ENCODE assay signal across 1 cellular context in the genomic region with DNA sequence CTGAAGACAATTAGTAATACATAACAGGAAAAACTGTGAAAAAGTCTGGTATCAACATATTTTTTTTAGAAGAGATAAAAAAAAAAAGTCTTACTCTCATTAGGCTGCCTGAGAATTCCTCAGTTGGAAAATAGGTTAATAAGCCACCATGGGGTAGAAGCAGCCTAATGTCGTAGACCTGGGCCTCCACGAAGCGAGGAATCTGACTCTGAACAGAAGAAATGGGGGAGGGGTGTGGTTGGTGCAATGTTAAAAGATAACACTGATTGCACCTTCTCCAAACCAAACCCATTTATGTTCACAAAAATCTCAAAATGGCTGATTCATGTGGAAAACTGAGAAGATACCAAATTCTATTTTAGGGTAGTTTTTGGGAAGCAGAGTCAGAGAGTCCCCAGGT.
TF ChIP-seq lines count a peak whose summit lies in the region.

No MANE protein-coding gene starts in this region.

TF ChIP-seq in WTC11, 78 proteins besides CTCF, POLR2A, EP300 and RAD21 (continued from another document):
- TF ChIP-seq ZNF232 (CRISPR knock-in tag; IDR thresholded peaks at IDR 0.05) (no peak), NR2C2 (CRISPR knock-in tag; IDR thresholded peaks at IDR 0.05) (no peak), SMAD4 (CRISPR knock-in tag; IDR thresholded peaks at IDR 0.05) (no peak), TP53 (CRISPR knock-in tag; IDR thresholded peaks at IDR 0.05) (no peak), ZBTB21 (CRISPR knock-in tag; IDR thresholded peaks at IDR 0.05; ENCODE audit: borderline replicate concordance) (no peak), IRF1 (CRISPR knock-in tag; IDR thresholded peaks at IDR 0.05) (no peak), ZNF396 (CRISPR knock-in tag; IDR thresholded peaks at IDR 0.05; ENCODE audit: borderline replicate concordance) (no peak), AFF4 (CRISPR knock-in tag; IDR thresholded peaks at IDR 0.05; ENCODE audit: borderline replicate concordance) (no peak), JAZF1 (CRISPR knock-in tag; IDR thresholded peaks at IDR 0.05) (no peak), PRRX2 (CRISPR knock-in tag; IDR thresholded peaks at IDR 0.05) (no peak), ZNF121 (CRISPR knock-in tag; IDR thresholded peaks at IDR 0.05) (no peak), ESRRA (CRISPR knock-in tag; IDR thresholded peaks at IDR 0.05; ENCODE audit: borderline replicate concordance) (no peak), ZNF416 (CRISPR knock-in tag; IDR thresholded peaks at IDR 0.05) (no peak)
- TF ChIP-seq, protein P1, sequence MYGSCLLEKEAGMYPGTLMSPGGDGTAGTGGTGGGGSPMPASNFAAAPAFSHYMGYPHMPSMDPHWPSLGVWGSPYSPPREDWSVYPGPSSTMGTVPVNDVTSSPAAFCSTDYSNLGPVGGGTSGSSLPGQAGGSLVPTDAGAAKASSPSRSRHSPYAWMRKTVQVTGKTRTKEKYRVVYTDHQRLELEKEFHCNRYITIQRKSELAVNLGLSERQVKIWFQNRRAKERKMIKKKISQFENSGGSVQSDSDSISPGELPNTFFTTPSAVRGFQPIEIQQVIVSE (CRISPR knock-in tag; IDR thresholded peaks at IDR 0.05; ENCODE audit: borderline replicate concordance): no peak
- TF ChIP-seq, protein P2, sequence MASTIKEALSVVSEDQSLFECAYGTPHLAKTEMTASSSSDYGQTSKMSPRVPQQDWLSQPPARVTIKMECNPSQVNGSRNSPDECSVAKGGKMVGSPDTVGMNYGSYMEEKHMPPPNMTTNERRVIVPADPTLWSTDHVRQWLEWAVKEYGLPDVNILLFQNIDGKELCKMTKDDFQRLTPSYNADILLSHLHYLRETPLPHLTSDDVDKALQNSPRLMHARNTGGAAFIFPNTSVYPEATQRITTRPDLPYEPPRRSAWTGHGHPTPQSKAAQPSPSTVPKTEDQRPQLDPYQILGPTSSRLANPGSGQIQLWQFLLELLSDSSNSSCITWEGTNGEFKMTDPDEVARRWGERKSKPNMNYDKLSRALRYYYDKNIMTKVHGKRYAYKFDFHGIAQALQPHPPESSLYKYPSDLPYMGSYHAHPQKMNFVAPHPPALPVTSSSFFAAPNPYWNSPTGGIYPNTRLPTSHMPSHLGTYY (CRISPR knock-in tag; IDR thresholded peaks at IDR 0.05): no peak
